8 cellular contexts compared by ENCODE assay signal in genomic region chr3:134312072-134312872, GRCh38.
DNase-seq lines count a peak whose midpoint lies in the region; ATAC-seq and TF ChIP-seq lines count a peak whose summit lies in the region.

No MANE protein-coding gene starts in this region.

- H3K27me3 Mint-ChIP-seq in glutamatergic neuron (ENCODE audit: unreplicated experiment), result peaks cover 8% of the 10 kb centered on the region

- H3K27ac ChIP-seq in skin epidermis, result peak overlapping the region; percentile 53 to 92 (median 79)

- H3K9me3 Mint-ChIP-seq in glutamatergic neuron (ENCODE audit: unreplicated experiment), result peaks cover 1% of the 10 kb centered on the region

- H3K27ac Mint-ChIP-seq in glutamatergic neuron (ENCODE audit: unreplicated experiment), result no peak overlapping the region

- DNase-seq in SK-N-DZ (ENCODE audit: low spot score) (peak; percentile 30), glutamatergic neuron (peak; percentile 52), DMS79 treated with DMSO at 0.1 percent for 48 hours (lab: John Stamatoyannopoulos, UW) (no peak), SKM-1 treated with dmso at 0.1 percent for 144 hours (lab: John Stamatoyannopoulos, UW; ENCODE audit: unreplicated experiment) (no peak)
- DNase-seq in stimulated activated naive CD4-positive, alpha-beta T cell (lab: John Stamatoyannopoulos, UW), result no peak

- TF ChIP-seq CTCF in glutamatergic neuron (IDR thresholded peaks at IDR 0.05; ENCODE audit: partially characterized antibody, unreplicated experiment), result peak; percentile 33

- ATAC-seq in GM18867 (IDR thresholded peaks at IDR 0.05; ENCODE audit: unreplicated experiment), result peak; percentile 51
- no peak for ATAC-seq in HG03139 (IDR thresholded peaks at IDR 0.05; ENCODE audit: unreplicated experiment)

- H3K4me1 Mint-ChIP-seq in glutamatergic neuron (ENCODE audit: low read depth, unreplicated experiment), result no peaks in the 10 kb centered on the region

- no peak overlapping the region for H3K4me3 Mint-ChIP-seq in glutamatergic neuron (ENCODE audit: unreplicated experiment)

- H3K4me3 ChIP-seq in skin epidermis, result peak overlapping the region in 5 of 7 experiments; percentile 12 to 42 (median 25)

- H3K36me3 Mint-ChIP-seq in glutamatergic neuron (ENCODE audit: unreplicated experiment), result no peaks in the 10 kb centered on the region

Comparison
In these comparisons a context has a peak if more than half of its experiments do, and no peak if none do; other contexts are left out.
1. DNase-seq: peak in SK-N-DZ (single experiment) and glutamatergic neuron (single experiment); none in DMS79 treated with DMSO at 0.1 percent for 48 hours (single experiment), SKM-1 treated with dmso at 0.1 percent for 144 hours (single experiment) and stimulated activated naive CD4-positive, alpha-beta T cell (0 of 6).